In genomic region chr3:140717915-140718314, GRCh38 we compare ENCODE assay signal across 23 cellular contexts. TPM values are rescaled to one million over a fixed set of nuclear protein-coding genes. Genes with fewer than 3 reads are reported as not detected.
"Had no signal": no experiment of that assay in that cellular context is flagged by ENCODE, and none has a peak within 500 bp of the region (broad histone marks: within the 10 kb centered on the region; RNA-seq: fewer than 3 reads in every experiment).

No MANE protein-coding gene starts in this region.

- H3K4me1 ChIP-seq: pancreas, upper lobe of left lung had no signal

- H3K4me2 ChIP-seq: smooth muscle cell had no signal

- DNase-seq: activated CD4-positive, alpha-beta T cell treated with anti-CD3 and anti-CD28 coated beads, Interleukin-2, amount 10 ng/mL, durations not matched to agents 24 days and 14 days; activated CD4-positive, CD25-positive, alpha-beta regulatory T cell; activated CD8-positive, alpha-beta memory T cell treated with anti-CD3 and anti-CD28 coated beads, Interleukin-2, amount 50 U/mL, for 4 hours; activated CD8-positive, alpha-beta T cell treated with anti-CD3 and anti-CD28 coated beads, Interleukin-2, amount 10 ng/mL, durations not matched to agents 7 days and 5 days; activated gamma-delta T cell; activated T-cell treated with anti-CD3 and anti-CD28 coated beads, Interleukin-2, amount 50 U/mL, for 72 hours; amniotic stem cell; cortex of kidney; effector CD4-positive, alpha-beta T cell; heart right ventricle; mucosa of descending colon; naive thymus-derived CD4-positive, alpha-beta T cell; pancreas; stimulated activated CD4-positive, alpha-beta T cell treated with anti-CD3 and anti-CD28 coated beads, Interleukin-4, amount 100 ng/mL, for 4 hours; stimulated activated CD8-positive, alpha-beta memory T cell treated with anti-CD3 and anti-CD28 coated beads, Interleukin-4, amount 100 ng/mL, for 48 hours; stimulated activated naive CD8-positive, alpha-beta T cell treated with anti-CD3 and anti-CD28 coated beads, Interleukin-15, Interleukin-2, amounts not matched to agents 100 U/mL and 50 U/mL, for 24 hours; upper lobe of left lung had no signal

- H3K4me3 ChIP-seq: esophagus muscularis mucosa, heart right ventricle, mucosa of descending colon, pancreas, smooth muscle cell, upper lobe of left lung had no signal

- H3K27me3 ChIP-seq: esophagus muscularis mucosa, heart right ventricle, pancreas, upper lobe of left lung had no signal

- H3K27ac ChIP-seq: esophagus muscularis mucosa, heart right ventricle, pancreas, upper lobe of left lung had no signal

- H3K36me3 ChIP-seq: esophagus muscularis mucosa, heart right ventricle, pancreas, upper lobe of left lung had no signal

- ATAC-seq: activated CD8-positive, alpha-beta T cell treated with anti-CD3 and anti-CD28 coated beads, Interleukin-2, amount 10 ng/mL, durations not matched to agents 7 days and 5 days; activated naive CD4-positive, alpha-beta T cell treated with anti-CD3 and anti-CD28 coated beads, Interleukin-2, amount 50 U/mL, for 72 hours; activated T-cell treated with anti-CD3 and anti-CD28 coated beads, Interleukin-2, amount 50 U/mL, for 72 hours; mucosa of descending colon; naive thymus-derived CD4-positive, alpha-beta T cell; stimulated activated naive CD8-positive, alpha-beta T cell treated with anti-CD3 and anti-CD28 coated beads, Interleukin-15, Interleukin-2, amounts not matched to agents 100 U/mL and 50 U/mL, for 24 hours had no signal

- H3K9me3 ChIP-seq: esophagus muscularis mucosa, heart right ventricle, mucosa of descending colon, pancreas, upper lobe of left lung had no signal

RNA-seq across cellular contexts. Expression of gene TRIM42, which starts 40.1 kb away (rescaled TPM):
- total RNA-seq: activated CD4-positive, alpha-beta T cell treated with anti-CD3 and anti-CD28 coated beads, Interleukin-2, amount 10 ng/mL, durations not matched to agents 24 days and 14 days; activated CD8-positive, alpha-beta T cell treated with anti-CD3 and anti-CD28 coated beads, Interleukin-2, amount 10 ng/mL, durations not matched to agents 7 days and 5 days; activated naive CD4-positive, alpha-beta T cell treated with anti-CD3 and anti-CD28 coated beads, Interleukin-2, amount 50 U/mL, for 72 hours; activated T-cell treated with anti-CD3 and anti-CD28 coated beads, Interleukin-2, amount 50 U/mL, for 72 hours; esophagus muscularis mucosa; frontal cortex; heart right ventricle; mucosa of descending colon; naive thymus-derived CD4-positive, alpha-beta T cell; pancreas; renal cortical epithelial cell; smooth muscle cell; temporal lobe; upper lobe of left lung had no signal
- polyA plus RNA-seq: heart right ventricle; naive thymus-derived CD4-positive, alpha-beta T cell; pancreas; smooth muscle cell had no signal
